In genomic region chr20:1165521-1165920, GRCh38 we compare ENCODE assay signal across 16 cellular contexts. TPM values are rescaled to one million over a fixed set of nuclear protein-coding genes. Genes with fewer than 3 reads are reported as not detected.
DNase-seq lines count a peak whose midpoint lies in the region; ATAC-seq and TF ChIP-seq lines count a peak whose summit lies in the region.
"Had no signal": no experiment of that assay in that cellular context is flagged by ENCODE, and none has a peak within 500 bp of the region (broad histone marks: within the 10 kb centered on the region; RNA-seq: fewer than 3 reads in every experiment).

No MANE protein-coding gene starts in this region.

- TF ChIP-seq CTCF in activated CD8-positive, alpha-beta T cell treated with anti-CD3 and anti-CD28 coated beads for 36 hours (IDR thresholded peaks at IDR 0.05) = no peak

- no peaks in the 10 kb centered on the region for H3K4me1 Mint-ChIP-seq in activated CD8-positive, alpha-beta T cell treated with anti-CD3 and anti-CD28 coated beads, Interleukin-2, amount 10 ng/mL, durations not matched to agents 7 days and 5 days (ENCODE audit: low read depth)
- no peaks in the 10 kb centered on the region for H3K4me1 Mint-ChIP-seq in activated CD8-positive, alpha-beta T cell treated with anti-CD3 and anti-CD28 coated beads for 36 hours (ENCODE audit: low read depth)
- peaks cover 4% of the 10 kb centered on the region for H3K4me1 Mint-ChIP-seq in activated naive CD8-positive, alpha-beta T cell treated with anti-CD3 and anti-CD28 coated beads for 36 hours
- peaks cover 4% of the 10 kb centered on the region for H3K4me1 Mint-ChIP-seq in activated naive CD8-positive, alpha-beta T cell treated with anti-CD3 and anti-CD28 coated beads, Interleukin-2, amount 50 U/mL, for 24 hours
- H3K4me1 Mint-ChIP-seq in stimulated activated effector memory CD8-positive, alpha-beta T cell treated with anti-CD3 and anti-CD28 coated beads, Interleukin-12 subunit alpha, Interleukin-12 subunit beta, amount 100 ng/mL, for 72 hours = peaks cover 14% of the 10 kb centered on the region

- intact Hi-C loops in activated CD8-positive, alpha-beta T cell treated with anti-CD3 and anti-CD28 coated beads for 36 hours (cut with micrococcal nuclease) = no loop called here

- no peak overlapping the region for H3K27ac Mint-ChIP-seq in activated CD8-positive, alpha-beta T cell treated with anti-CD3 and anti-CD28 coated beads, Interleukin-2, amount 10 ng/mL, durations not matched to agents 7 days and 5 days
- H3K27ac Mint-ChIP-seq in activated CD8-positive, alpha-beta T cell treated with anti-CD3 and anti-CD28 coated beads for 36 hours = no peak overlapping the region
- peak overlapping the region; percentile 21 for H3K27ac Mint-ChIP-seq in activated naive CD8-positive, alpha-beta T cell treated with anti-CD3 and anti-CD28 coated beads for 36 hours
- no peak overlapping the region for H3K27ac Mint-ChIP-seq in activated naive CD8-positive, alpha-beta T cell treated with anti-CD3 and anti-CD28 coated beads, Interleukin-2, amount 50 U/mL, for 24 hours
- peak overlapping the region; percentile 11 for H3K27ac Mint-ChIP-seq in stimulated activated effector memory CD8-positive, alpha-beta T cell treated with anti-CD3 and anti-CD28 coated beads, Interleukin-12 subunit alpha, Interleukin-12 subunit beta, amount 100 ng/mL, for 72 hours
- H3K27ac Mint-ChIP-seq: CD4-positive, alpha-beta T cell had no signal

- CTCF ChIA-PET in activated CD8-positive, alpha-beta T cell treated with anti-CD3 and anti-CD28 coated beads, Interleukin-2, amount 10 ng/mL, durations not matched to agents 7 days and 5 days (lab: Charles Lee) = interaction anchor here (0.9 kb wide), 1 partner anchor 46 kb away, joined by 3 read pairs; no protein-coding TSS in a partner anchor
- CTCF ChIA-PET in activated CD8-positive, alpha-beta T cell treated with anti-CD3 and anti-CD28 coated beads for 36 hours (lab: Charles Lee) = no interaction called here

- ATAC-seq in activated CD8-positive, alpha-beta T cell treated with anti-CD3 and anti-CD28 coated beads, Interleukin-2, amount 10 ng/mL, durations not matched to agents 7 days and 5 days = no peak
- ATAC-seq in activated CD8-positive, alpha-beta T cell treated with anti-CD3 and anti-CD28 coated beads for 36 hours = no peak
- ATAC-seq in activated naive CD8-positive, alpha-beta T cell treated with anti-CD3 and anti-CD28 coated beads, Interleukin-2, amount 50 U/mL, for 24 hours = no peak
- ATAC-seq in stimulated activated effector memory CD8-positive, alpha-beta T cell treated with anti-CD3 and anti-CD28 coated beads, Interleukin-12 subunit alpha, Interleukin-12 subunit beta, amount 100 ng/mL, for 72 hours = no peak
- ATAC-seq: A549 had no signal

- no peaks in the 10 kb centered on the region for H3K9me3 Mint-ChIP-seq in activated CD8-positive, alpha-beta T cell treated with anti-CD3 and anti-CD28 coated beads, Interleukin-2, amount 10 ng/mL, durations not matched to agents 7 days and 5 days (ENCODE audit: insufficient read depth)
- no peaks in the 10 kb centered on the region for H3K9me3 Mint-ChIP-seq in activated CD8-positive, alpha-beta T cell treated with anti-CD3 and anti-CD28 coated beads for 36 hours
- H3K9me3 Mint-ChIP-seq in activated naive CD8-positive, alpha-beta T cell treated with anti-CD3 and anti-CD28 coated beads for 36 hours = no peaks in the 10 kb centered on the region
- H3K9me3 Mint-ChIP-seq in activated naive CD8-positive, alpha-beta T cell treated with anti-CD3 and anti-CD28 coated beads, Interleukin-2, amount 50 U/mL, for 24 hours = no peaks in the 10 kb centered on the region
- no peaks in the 10 kb centered on the region for H3K9me3 Mint-ChIP-seq in stimulated activated effector memory CD8-positive, alpha-beta T cell treated with anti-CD3 and anti-CD28 coated beads, Interleukin-12 subunit alpha, Interleukin-12 subunit beta, amount 100 ng/mL, for 72 hours
- H3K9me3 Mint-ChIP-seq: CD4-positive, alpha-beta T cell had no signal

- no peaks in the 10 kb centered on the region for H3K27me3 Mint-ChIP-seq in activated CD8-positive, alpha-beta T cell treated with anti-CD3 and anti-CD28 coated beads, Interleukin-2, amount 10 ng/mL, durations not matched to agents 7 days and 5 days (ENCODE audit: low read depth)
- H3K27me3 Mint-ChIP-seq in activated CD8-positive, alpha-beta T cell treated with anti-CD3 and anti-CD28 coated beads for 36 hours = no peaks in the 10 kb centered on the region
- H3K27me3 Mint-ChIP-seq in activated naive CD8-positive, alpha-beta T cell treated with anti-CD3 and anti-CD28 coated beads for 36 hours = no peaks in the 10 kb centered on the region
- H3K27me3 Mint-ChIP-seq in activated naive CD8-positive, alpha-beta T cell treated with anti-CD3 and anti-CD28 coated beads, Interleukin-2, amount 50 U/mL, for 24 hours = no peaks in the 10 kb centered on the region
- H3K27me3 Mint-ChIP-seq: CD4-positive, alpha-beta T cell had no signal

- POLR2A ChIA-PET in activated CD8-positive, alpha-beta T cell treated with anti-CD3 and anti-CD28 coated beads, Interleukin-2, amount 10 ng/mL, durations not matched to agents 7 days and 5 days (lab: Charles Lee) = no interaction called here
- POLR2A ChIA-PET in activated CD8-positive, alpha-beta T cell treated with anti-CD3 and anti-CD28 coated beads for 36 hours (lab: Charles Lee) = no interaction called here

- no peak overlapping the region for H3K4me3 Mint-ChIP-seq in activated CD8-positive, alpha-beta T cell treated with anti-CD3 and anti-CD28 coated beads, Interleukin-2, amount 10 ng/mL, durations not matched to agents 7 days and 5 days
- no peak overlapping the region for H3K4me3 Mint-ChIP-seq in activated CD8-positive, alpha-beta T cell treated with anti-CD3 and anti-CD28 coated beads for 36 hours
- no peak overlapping the region for H3K4me3 Mint-ChIP-seq in activated naive CD8-positive, alpha-beta T cell treated with anti-CD3 and anti-CD28 coated beads for 36 hours
- H3K4me3 Mint-ChIP-seq in activated naive CD8-positive, alpha-beta T cell treated with anti-CD3 and anti-CD28 coated beads, Interleukin-2, amount 50 U/mL, for 24 hours = no peak overlapping the region
- H3K4me3 Mint-ChIP-seq in stimulated activated effector memory CD8-positive, alpha-beta T cell treated with anti-CD3 and anti-CD28 coated beads, Interleukin-12 subunit alpha, Interleukin-12 subunit beta, amount 100 ng/mL, for 72 hours = no peak overlapping the region
- H3K4me3 Mint-ChIP-seq: CD4-positive, alpha-beta T cell had no signal

- H3K36me3 Mint-ChIP-seq in activated CD8-positive, alpha-beta T cell treated with anti-CD3 and anti-CD28 coated beads, Interleukin-2, amount 10 ng/mL, durations not matched to agents 7 days and 5 days (ENCODE audit: low read depth) = peaks cover 63% of the 10 kb centered on the region
- H3K36me3 Mint-ChIP-seq in activated CD8-positive, alpha-beta T cell treated with anti-CD3 and anti-CD28 coated beads for 36 hours (ENCODE audit: low read depth) = peaks cover 66% of the 10 kb centered on the region
- peaks cover 42% of the 10 kb centered on the region for H3K36me3 Mint-ChIP-seq in activated naive CD8-positive, alpha-beta T cell treated with anti-CD3 and anti-CD28 coated beads for 36 hours
- peaks cover 58% of the 10 kb centered on the region for H3K36me3 Mint-ChIP-seq in activated naive CD8-positive, alpha-beta T cell treated with anti-CD3 and anti-CD28 coated beads, Interleukin-2, amount 50 U/mL, for 24 hours (ENCODE audit: low read depth)
- peaks cover 94% of the 10 kb centered on the region for H3K36me3 Mint-ChIP-seq in stimulated activated effector memory CD8-positive, alpha-beta T cell treated with anti-CD3 and anti-CD28 coated beads, Interleukin-12 subunit alpha, Interleukin-12 subunit beta, amount 100 ng/mL, for 72 hours

- DNase-seq in activated CD8-positive, alpha-beta T cell treated with anti-CD3 and anti-CD28 coated beads, Interleukin-2, amount 10 ng/mL, durations not matched to agents 7 days and 5 days = peak; percentile 3
- DNase-seq in activated CD8-positive, alpha-beta T cell treated with anti-CD3 and anti-CD28 coated beads for 36 hours = no peak
- no peak for DNase-seq in activated naive CD8-positive, alpha-beta T cell treated with anti-CD3 and anti-CD28 coated beads for 36 hours
- no peak for DNase-seq in activated naive CD8-positive, alpha-beta T cell treated with anti-CD3 and anti-CD28 coated beads, Interleukin-2, amount 50 U/mL, for 24 hours
- DNase-seq in islet precursor cell (peak; percentile 11), occipital lobe (lab: John Stamatoyannopoulos, UW) (no peak), midbrain (lab: John Stamatoyannopoulos, UW) (no peak)
- DNase-seq in stimulated activated effector memory CD8-positive, alpha-beta T cell treated with anti-CD3 and anti-CD28 coated beads, Interleukin-12 subunit alpha, Interleukin-12 subunit beta, amount 100 ng/mL, for 72 hours (ENCODE audit: low spot score in 2 of 2) = no peak
- DNase-seq: CD4-positive, alpha-beta T cell; DMS153; DMS79; GDM1; GM23248 had no signal

RNA-seq across cellular contexts. Expression of gene TMEM74B, which starts 19.3 kb away (rescaled TPM):
- 1 to 10 TPM in 1 of 2 experiments, under 1 TPM in 1; 0.39 to 1.1 TPM for total RNA-seq in activated CD8-positive, alpha-beta T cell treated with anti-CD3 and anti-CD28 coated beads, Interleukin-2, amount 10 ng/mL, durations not matched to agents 7 days and 5 days
- 1 to 10 TPM; 1.8 to 2.2 TPM for total RNA-seq in activated CD8-positive, alpha-beta T cell treated with anti-CD3 and anti-CD28 coated beads for 36 hours
- 1 to 10 TPM; 1.5 to 1.9 TPM for total RNA-seq in activated naive CD8-positive, alpha-beta T cell treated with anti-CD3 and anti-CD28 coated beads for 36 hours
- total RNA-seq in occipital lobe = 8.0 TPM

RNA-seq across cellular contexts. Expression of gene C20orf202, which starts 37.7 kb away (rescaled TPM):
- total RNA-seq in activated CD8-positive, alpha-beta T cell treated with anti-CD3 and anti-CD28 coated beads, Interleukin-2, amount 10 ng/mL, durations not matched to agents 7 days and 5 days = not detected
- not detected for total RNA-seq in activated CD8-positive, alpha-beta T cell treated with anti-CD3 and anti-CD28 coated beads for 36 hours
- total RNA-seq in activated naive CD8-positive, alpha-beta T cell treated with anti-CD3 and anti-CD28 coated beads for 36 hours = not detected
- 0.16 TPM for total RNA-seq in occipital lobe
- total RNA-seq: CD4-positive, alpha-beta T cell; Daoy; GM23248; H4 had no signal

RNA-seq across cellular contexts. Expression of gene PSMF1, which starts 47.1 kb away (rescaled TPM):
- 100 to 1,000 TPM; 138 to 150 TPM for total RNA-seq in activated CD8-positive, alpha-beta T cell treated with anti-CD3 and anti-CD28 coated beads, Interleukin-2, amount 10 ng/mL, durations not matched to agents 7 days and 5 days
- 100 to 1,000 TPM; 150 to 154 TPM for total RNA-seq in activated CD8-positive, alpha-beta T cell treated with anti-CD3 and anti-CD28 coated beads for 36 hours
- 100 to 1,000 TPM; 180 to 192 TPM for total RNA-seq in activated naive CD8-positive, alpha-beta T cell treated with anti-CD3 and anti-CD28 coated beads for 36 hours
- 20.7 TPM for total RNA-seq in occipital lobe

Comparison
In these comparisons a context has a peak if more than half of its experiments do, and no peak if none do; other contexts are left out.
1. DNase-seq: peak in activated CD8-positive, alpha-beta T cell treated with anti-CD3 and anti-CD28 coated beads, Interleukin-2, amount 10 ng/mL, durations not matched to agents 7 days and 5 days (single experiment) and islet precursor cell (single experiment); none in activated CD8-positive, alpha-beta T cell treated with anti-CD3 and anti-CD28 coated beads for 36 hours (single experiment), activated naive CD8-positive, alpha-beta T cell treated with anti-CD3 and anti-CD28 coated beads for 36 hours (single experiment), activated naive CD8-positive, alpha-beta T cell treated with anti-CD3 and anti-CD28 coated beads, Interleukin-2, amount 50 U/mL, for 24 hours (single experiment), stimulated activated effector memory CD8-positive, alpha-beta T cell treated with anti-CD3 and anti-CD28 coated beads, Interleukin-12 subunit alpha, Interleukin-12 subunit beta, amount 100 ng/mL, for 72 hours (0 of 2), occipital lobe (single experiment) and midbrain (single experiment).
2. H3K27ac Mint-ChIP-seq: peak in activated naive CD8-positive, alpha-beta T cell treated with anti-CD3 and anti-CD28 coated beads for 36 hours (single experiment) and stimulated activated effector memory CD8-positive, alpha-beta T cell treated with anti-CD3 and anti-CD28 coated beads, Interleukin-12 subunit alpha, Interleukin-12 subunit beta, amount 100 ng/mL, for 72 hours (single experiment); none in activated CD8-positive, alpha-beta T cell treated with anti-CD3 and anti-CD28 coated beads, Interleukin-2, amount 10 ng/mL, durations not matched to agents 7 days and 5 days (single experiment), activated CD8-positive, alpha-beta T cell treated with anti-CD3 and anti-CD28 coated beads for 36 hours (single experiment) and activated naive CD8-positive, alpha-beta T cell treated with anti-CD3 and anti-CD28 coated beads, Interleukin-2, amount 50 U/mL, for 24 hours (single experiment).